Comparison of ENCODE assay signal across 4 cellular contexts in the genomic region with DNA sequence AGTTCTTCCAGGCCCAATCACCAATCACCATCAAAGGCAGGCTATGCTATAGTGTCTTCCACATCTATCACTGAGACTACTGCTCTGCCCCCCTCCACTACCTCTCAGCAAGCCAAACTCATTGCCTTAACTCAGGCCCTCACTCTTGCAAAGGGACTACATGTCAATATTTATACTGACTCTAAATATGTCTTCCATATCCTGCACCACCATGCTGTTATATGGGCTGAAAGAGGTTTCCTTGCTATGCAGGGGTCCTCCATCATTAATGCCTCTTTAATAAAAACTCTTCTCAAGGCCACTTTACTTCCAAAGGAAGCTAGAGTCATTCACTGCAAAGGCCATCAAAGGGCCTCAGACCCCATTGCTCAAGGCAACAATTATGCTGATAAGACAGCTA. TPM values are rescaled to one million over a fixed set of nuclear protein-coding genes. Genes with fewer than 3 reads are reported as not detected.
"Had no signal": no experiment of that assay in that cellular context is flagged by ENCODE, and none has a peak within 500 bp of the region (broad histone marks: within the 10 kb centered on the region; RNA-seq: fewer than 3 reads in every experiment).

No MANE protein-coding gene starts in this region.

RNA-seq across cellular contexts. Expression of gene GJB1, which starts 45.6 kb away (rescaled TPM):
- total RNA-seq: subcutaneous adipose tissue, thoracic aorta, thyroid gland, vagina had no signal
